In genomic region chr6:27776504-27776903, GRCh38 we compare ENCODE assay signal across 20 cellular contexts.
"Had no signal": no experiment of that assay in that cellular context is flagged by ENCODE, and none has a peak within 500 bp of the region (broad histone marks: within the 10 kb centered on the region; RNA-seq: fewer than 3 reads in every experiment).

No MANE protein-coding gene starts in this region.

- H3K36me3 ChIP-seq: breast epithelium, heart right ventricle, spleen, thyroid gland had no signal

- ATAC-seq: activated CD4-positive, alpha-beta T cell treated with anti-CD3 and anti-CD28 coated beads for 36 hours; activated T-cell treated with anti-CD3 and anti-CD28 coated beads, Interleukin-2, amount 50 U/mL, for 4 hours; heart right ventricle; naive thymus-derived CD8-positive, alpha-beta T cell had no signal

- H3K27ac ChIP-seq: breast epithelium, heart right ventricle, spleen, thyroid gland had no signal

- DNase-seq: activated CD4-positive, alpha-beta T cell treated with anti-CD3 and anti-CD28 coated beads for 36 hours; activated CD4-positive, alpha-beta T cell treated with anti-CD3 and anti-CD28 coated beads, Interleukin-2, amount 50 U/mL, for 4 hours; activated CD8-positive, alpha-beta memory T cell treated with anti-CD3 and anti-CD28 coated beads for 24 hours; activated CD8-positive, alpha-beta memory T cell treated with anti-CD3 and anti-CD28 coated beads, Interleukin-2, amount 50 U/mL, for 4 hours; activated naive CD4-positive, alpha-beta T cell treated with Interleukin-2 at 50 U/mL for 16 hours; activated naive CD8-positive, alpha-beta T cell treated with anti-CD3 and anti-CD28 coated beads, Interleukin-2, amount 10 ng/mL, durations not matched to agents 7 days and 5 days; activated T-cell treated with anti-CD3 and anti-CD28 coated beads, Interleukin-2, amount 50 U/mL, for 4 hours; amniotic stem cell; heart right ventricle; kidney; naive thymus-derived CD8-positive, alpha-beta T cell; retina; spleen; stimulated activated CD4-positive, alpha-beta T cell treated with anti-CD3 and anti-CD28 coated beads, Interleukin-4, amount 100 ng/mL, for 4 hours; substantia nigra; T-helper 1 cell; thyroid gland had no signal

- H3K4me3 ChIP-seq: breast epithelium, heart right ventricle, lung, spleen, thyroid gland had no signal

- FAIRE-seq: colon, kidney had no signal

- H3K4me1 ChIP-seq: breast epithelium had no signal

- H3K27me3 ChIP-seq: thyroid gland had no signal

- H3K9me3 ChIP-seq: breast epithelium, heart right ventricle, spleen, thyroid gland had no signal
